In genomic region chr6:46635462-46635861, GRCh38 we compare ENCODE assay signal across 18 cellular contexts. TPM values are rescaled to one million over a fixed set of nuclear protein-coding genes. Genes with fewer than 3 reads are reported as not detected.
DNase-seq lines count a peak whose midpoint lies in the region; ATAC-seq and TF ChIP-seq lines count a peak whose summit lies in the region.
"Had no signal": no experiment of that assay in that cellular context is flagged by ENCODE, and none has a peak within 500 bp of the region (broad histone marks: within the 10 kb centered on the region; RNA-seq: fewer than 3 reads in every experiment).

No MANE protein-coding gene starts in this region.

- peak overlapping the region; percentile 26 for H3K9ac ChIP-seq in Karpas-422 (ENCODE audit: low read length)
- peak overlapping the region; percentile 60 for H3K9ac ChIP-seq in SU-DHL-6 (ENCODE audit: low read length)
- H3K9ac ChIP-seq: BLaER1 had no signal

- H3K4me3 ChIP-seq in DOHH2 (ENCODE audit: low read length) = peak overlapping the region; percentile 78
- no peak overlapping the region for H3K4me3 ChIP-seq in Karpas-422 (ENCODE audit: low read length)
- peak overlapping the region; percentile 46 for H3K4me3 ChIP-seq in SU-DHL-6 (ENCODE audit: insufficient read depth, low read length, poor library complexity, severe bottlenecking)
- H3K4me3 ChIP-seq: BLaER1, GM23338 had no signal

- no peaks in the 10 kb centered on the region for H3K9me2 ChIP-seq in DOHH2 (replicated peaks; ENCODE audit: control insufficient read depth, low read length)
- no peaks in the 10 kb centered on the region for H3K9me2 ChIP-seq in Karpas-422 (replicated peaks; ENCODE audit: insufficient read depth, low read length)
- no peaks in the 10 kb centered on the region for H3K9me2 ChIP-seq in SU-DHL-6 (replicated peaks; ENCODE audit: insufficient read depth, low read length)

- H3K27ac Mint-ChIP-seq in activated naive CD4-positive, alpha-beta T cell treated with anti-CD3 and anti-CD28 coated beads, Interleukin-2, amount 50 U/mL, for 72 hours = no peak overlapping the region
- H3K27ac Mint-ChIP-seq: B cell; CD4-positive, alpha-beta T cell; GM23338; H9 had no signal

- no peaks in the 10 kb centered on the region for H4K20me1 ChIP-seq in DOHH2 (ENCODE audit: control insufficient read depth, insufficient read depth, low read depth, low read length)
- H4K20me1 ChIP-seq in Karpas-422 (ENCODE audit: insufficient read depth, low read depth, low read length) = no peaks in the 10 kb centered on the region
- no peaks in the 10 kb centered on the region for H4K20me1 ChIP-seq in SU-DHL-6 (ENCODE audit: low read depth, low read length)
- H4K20me1 ChIP-seq: BLaER1 had no signal

- H3K9me3 ChIP-seq in DOHH2 (ENCODE audit: control insufficient read depth, insufficient read depth, low read length) (no peaks in the 10 kb centered on the region), Karpas-422 (ENCODE audit: low read length) (no peaks in the 10 kb centered on the region), SU-DHL-6 (ENCODE audit: insufficient read depth, low read length) (no peaks in the 10 kb centered on the region)
- H3K9me3 ChIP-seq: BLaER1 had no signal

- TF ChIP-seq CTCF in DOHH2 (IDR thresholded peaks at IDR 0.05; ENCODE audit: low read depth, low read length, poor library complexity, severe bottlenecking) (no peak), SU-DHL-6 (IDR thresholded peaks at IDR 0.05; ENCODE audit: insufficient read depth, low read length, poor library complexity, severe bottlenecking) (no peak)

- H3K27ac ChIP-seq in DOHH2 (ENCODE audit: low read depth, low read length) (peak overlapping the region; percentile 97), Karpas-422 (ENCODE audit: low read length) (peak overlapping the region; percentile 98), SU-DHL-6 (ENCODE audit: low read depth, low read length) (peak overlapping the region; percentile 92)
- H3K27ac ChIP-seq: 22Rv1, BLaER1, C4-2B had no signal

- H3K9me3 Mint-ChIP-seq in activated naive CD4-positive, alpha-beta T cell treated with anti-CD3 and anti-CD28 coated beads, Interleukin-2, amount 50 U/mL, for 72 hours = no peaks in the 10 kb centered on the region
- H3K9me3 Mint-ChIP-seq: CD4-positive, alpha-beta T cell; GM23338; H9 had no signal

- peaks cover 44% of the 10 kb centered on the region for H3K79me2 ChIP-seq in DOHH2 (ENCODE audit: control insufficient read depth, low read length)
- no peaks in the 10 kb centered on the region for H3K79me2 ChIP-seq in Karpas-422 (ENCODE audit: low read length)
- H3K79me2 ChIP-seq in SU-DHL-6 (ENCODE audit: insufficient read depth, low read length) = peaks cover 56% of the 10 kb centered on the region

- peaks cover 81% of the 10 kb centered on the region for H3K4me1 ChIP-seq in DOHH2 (ENCODE audit: control insufficient read depth, low read length)
- H3K4me1 ChIP-seq in Karpas-422 (ENCODE audit: low read length) = peaks cover 81% of the 10 kb centered on the region

- DNase-seq in Karpas-422 (peak; percentile 81), CD1c-positive myeloid dendritic cell (ENCODE audit: extremely low spot score) (no peak)
- no peak for DNase-seq in activated naive CD4-positive, alpha-beta T cell treated with anti-CD3 and anti-CD28 coated beads, Interleukin-2, amount 50 U/mL, for 72 hours (ENCODE audit: low spot score in 2 of 2)
- DNase-seq: Calu3; CD4-positive, alpha-beta T cell; COR-L47; DMS53; DMS79 treated with DMSO at 0.1 percent for 48 hours; H9 had no signal

- peaks cover 48% of the 10 kb centered on the region for H3K36me3 ChIP-seq in DOHH2 (ENCODE audit: control insufficient read depth, low read length)
- no peaks in the 10 kb centered on the region; the same call in 1 of the 2 replicates for H3K36me3 ChIP-seq in Karpas-422 (ENCODE audit: insufficient read depth, low read length)
- H3K36me3 ChIP-seq in SU-DHL-6 (ENCODE audit: low read length) = peaks cover 22% of the 10 kb centered on the region
- H3K36me3 ChIP-seq: BLaER1 had no signal

- H2AFZ ChIP-seq in Karpas-422 (ENCODE audit: low read length) (no peak overlapping the region), SU-DHL-6 (ENCODE audit: low read depth, low read length, severe bottlenecking) (no peak overlapping the region)
- H2AFZ ChIP-seq: GM23338 had no signal

- H3F3A ChIP-seq in DOHH2 (ENCODE audit: control insufficient read depth, insufficient read depth) (peaks cover 16% of the 10 kb centered on the region), SU-DHL-6 (ENCODE audit: insufficient read depth) (peaks cover 75% of the 10 kb centered on the region)

- H3K27me3 ChIP-seq in DOHH2 (ENCODE audit: control insufficient read depth, low read length) = no peaks in the 10 kb centered on the region
- no peaks in the 10 kb centered on the region for H3K27me3 ChIP-seq in Karpas-422 (ENCODE audit: low read length)
- no peaks in the 10 kb centered on the region for H3K27me3 ChIP-seq in SU-DHL-6 (ENCODE audit: low read length)
- H3K27me3 ChIP-seq: BLaER1 had no signal

- no peak for ATAC-seq in HG02938 (IDR thresholded peaks at IDR 0.05; ENCODE audit: unreplicated experiment)
- no peak for ATAC-seq in activated naive CD4-positive, alpha-beta T cell treated with anti-CD3 and anti-CD28 coated beads, Interleukin-2, amount 50 U/mL, for 72 hours
- ATAC-seq: GM23338, HCT116 had no signal

- H3K36me3 Mint-ChIP-seq in activated naive CD4-positive, alpha-beta T cell treated with anti-CD3 and anti-CD28 coated beads, Interleukin-2, amount 50 U/mL, for 72 hours = no peaks in the 10 kb centered on the region

- H3K4me2 ChIP-seq in DOHH2 (ENCODE audit: low read length) = peak overlapping the region; percentile 99
- peak overlapping the region; percentile 74 for H3K4me2 ChIP-seq in Karpas-422 (ENCODE audit: low read depth, low read length, poor library complexity, severe bottlenecking)
- H3K4me2 ChIP-seq in SU-DHL-6 (ENCODE audit: low read depth, low read length, poor library complexity, severe bottlenecking) = peak overlapping the region; percentile 85
- H3K4me2 ChIP-seq: BLaER1, GM23338 had no signal

RNA-seq across cellular contexts. Expression of gene CYP39A1, which starts 17.2 kb away (rescaled TPM):
- total RNA-seq in Karpas-422 (2014; rRNA removed; shearing (Covaris generic); ENCODE audit: low replicate concordance) = 8.2 and 15.4 TPM in 2 replicates
- not detected for total RNA-seq in activated naive CD4-positive, alpha-beta T cell treated with anti-CD3 and anti-CD28 coated beads, Interleukin-2, amount 50 U/mL, for 72 hours
- total RNA-seq: B cell; CD4-positive, alpha-beta T cell had no signal

RNA-seq across cellular contexts. Expression of gene SLC25A27, which starts 17.3 kb away (rescaled TPM):
- 167 and 178 TPM in 2 replicates for total RNA-seq in Karpas-422 (2014; rRNA removed; shearing (Covaris generic); ENCODE audit: low replicate concordance)
- 1 to 10 TPM in 1 of 2 donors, under 1 TPM in 1; 0.64 to 1.9 TPM for total RNA-seq in activated naive CD4-positive, alpha-beta T cell treated with anti-CD3 and anti-CD28 coated beads, Interleukin-2, amount 50 U/mL, for 72 hours

RNA-seq across cellular contexts. Expression of gene TDRD6, which starts 52.2 kb away (rescaled TPM):
- 3.5 and 5.4 TPM in 2 replicates for total RNA-seq in Karpas-422 (2014; rRNA removed; shearing (Covaris generic); ENCODE audit: low replicate concordance)
- total RNA-seq in activated naive CD4-positive, alpha-beta T cell treated with anti-CD3 and anti-CD28 coated beads, Interleukin-2, amount 50 U/mL, for 72 hours = not detected
- total RNA-seq: B cell; CD4-positive, alpha-beta T cell had no signal

Comparison
In these comparisons a context has a peak if more than half of its experiments do, and no peak if none do; other contexts are left out.
1. RNA of gene SLC25A27, which starts 17.3 kb away (total RNA-seq): 167 to 178 TPM in Karpas-422; 0.64 to 1.9 TPM in activated naive CD4-positive, alpha-beta T cell treated with anti-CD3 and anti-CD28 coated beads, Interleukin-2, amount 50 U/mL, for 72 hours; every median in the first group is over 10 times any median in the second.
2. Peak in every context shown above with its lines, with median percentiles within 50 percentile points of each other: H3K27ac ChIP-seq and H3K4me2 ChIP-seq.